In the genomic region with DNA sequence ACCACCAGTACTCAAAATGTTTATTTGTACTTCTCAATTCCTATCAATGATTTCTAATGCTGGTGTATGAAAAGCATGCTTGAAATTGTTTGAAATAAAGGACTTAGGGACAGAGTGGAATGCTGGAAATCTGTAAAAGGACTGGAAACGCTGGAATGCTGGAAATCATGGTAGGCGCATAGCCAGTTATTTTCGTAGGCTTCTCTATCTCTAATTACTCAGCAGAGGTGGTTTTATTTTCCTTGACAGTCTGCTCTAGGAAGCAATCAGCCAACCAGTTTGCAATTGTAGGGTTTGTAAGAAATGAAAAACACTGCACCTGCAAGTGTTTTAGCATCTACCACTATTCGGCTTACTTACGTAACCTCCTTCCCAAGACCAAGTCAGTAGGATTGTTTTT, we compare ENCODE assay signal across 8 cellular contexts. TPM values are rescaled to one million over a fixed set of nuclear protein-coding genes. Genes with fewer than 3 reads are reported as not detected.
A peak's percentile ranks its signal among the peaks of the same experiment; 100 is the strongest.
DNase-seq lines count a peak whose midpoint lies in the region; ATAC-seq and TF ChIP-seq lines count a peak whose summit lies in the region.

No MANE protein-coding gene starts in this region.

- DNase-seq in PC-3 (no peak), prostate gland (ENCODE audit: low spot score) (no peak)
- no peak for DNase-seq in stimulated activated CD4-positive, alpha-beta T cell treated with anti-CD3 and anti-CD28 coated beads, Interleukin-2, amount 100 ng/mL, for 24 hours

- intact Hi-C loops in PC-3 (cut with micrococcal nuclease), result loop anchor here (5.0 kb wide), 1 partner anchor 107 kb away; no protein-coding TSS in a partner anchor
- intact Hi-C loops in prostate gland (cut with DNase I), result no loop called here

- ATAC-seq in GM21717 (IDR thresholded peaks at IDR 0.05; ENCODE audit: unreplicated experiment) (peak; percentile 3), PC-3 (no peak; the same call in 1 of the 2 replicates), HG03039 (IDR thresholded peaks at IDR 0.05; ENCODE audit: unreplicated experiment) (no peak), HG03280 (IDR thresholded peaks at IDR 0.05; ENCODE audit: unreplicated experiment) (no peak)

- CTCF ChIA-PET in PC-3 (lab: Charles Lee), result no interaction called here

- TF ChIP-seq CTCF in PC-3 (conservative IDR thresholded peaks at IDR 0.05; ENCODE audit: low read depth, low read length) (no peak), prostate gland (IDR thresholded peaks at IDR 0.05) (no peak)

- H3K79me2 ChIP-seq in PC-3 (ENCODE audit: low read length), result peaks cover 57% of the 10 kb centered on the region

- peak overlapping the region; percentile 72 to 93 (median 83) for H3K4me3 ChIP-seq in BLaER1 treated with 17β-estradiol and CSF1 and Interleukin-3, amounts not matched to agents 10 nM and 100 nM
- H3K4me3 ChIP-seq in PC-3 (ENCODE audit: low read length), result peak overlapping the region; percentile 87
- H3K4me3 ChIP-seq in esophagus (ENCODE audit: low read depth in 1 of 2, low read length in 2 of 2), result peak overlapping the region; percentile 72 to 75
- H3K4me3 ChIP-seq in prostate gland, result peak overlapping the region; percentile 80 to 87

- POLR2A ChIA-PET in PC-3 (lab: Charles Lee; ENCODE audit: unreplicated experiment), result no interaction called here

- WGBS in esophagus, 2 donors, result 6% methylated on average over 5 of the region's 5 CpGs
- WGBS in prostate gland, result 3% methylated on average over 5 of the region's 5 CpGs

- H3K9me3 ChIP-seq in BLaER1 treated with 17β-estradiol and CSF1 and Interleukin-3, amounts not matched to agents 10 nM and 100 nM (replicated peaks in 1 of 11), result no peaks in the 10 kb centered on the region
- no peaks in the 10 kb centered on the region for H3K9me3 ChIP-seq in PC-3 (ENCODE audit: low read length)
- no peaks in the 10 kb centered on the region for H3K9me3 ChIP-seq in esophagus (ENCODE audit: control insufficient read depth in 2 of 2, insufficient read depth in 1 of 2, low read depth in 1 of 2, low read length in 1 of 2)
- H3K9me3 ChIP-seq in prostate gland, result no peaks in the 10 kb centered on the region

- no peaks in the 10 kb centered on the region for H3K9me2 ChIP-seq in PC-3 (replicated peaks; ENCODE audit: low read length)

- H3F3A ChIP-seq in PC-3 (ENCODE audit: low read length, unreplicated experiment), result no peaks in the 10 kb centered on the region

- peak overlapping the region; percentile 75 to 95 (median 90); a peak in 21 of 22 replicates for H3K27ac ChIP-seq in BLaER1 treated with 17β-estradiol and CSF1 and Interleukin-3, amounts not matched to agents 10 nM and 100 nM
- H3K27ac ChIP-seq in PC-3 (ENCODE audit: low read length) (no peak overlapping the region), esophagus (ENCODE audit: low read depth in 2 of 2, low read length in 1 of 2) (peak overlapping the region; percentile 79 to 96), prostate gland (peak overlapping the region; percentile 86 to 90)

- H3K27me3 ChIP-seq in BLaER1 treated with 17β-estradiol and CSF1 and Interleukin-3, amounts not matched to agents 10 nM and 100 nM, result no peaks in the 10 kb centered on the region
- H3K27me3 ChIP-seq in PC-3 (ENCODE audit: low read length) (no peaks in the 10 kb centered on the region), esophagus (ENCODE audit: control insufficient read depth in 1 of 2, insufficient read depth in 2 of 2, low read length in 2 of 2) (no peaks in the 10 kb centered on the region), prostate gland (replicated peaks; ENCODE audit: insufficient read depth) (no peaks in the 10 kb centered on the region)

- peaks cover 16 to 66% (median 22%) of the 10 kb centered on the region in 10 experiments for H3K4me1 ChIP-seq in BLaER1 treated with 17β-estradiol and CSF1 and Interleukin-3, amounts not matched to agents 10 nM and 100 nM
- peaks cover 16% of the 10 kb centered on the region for H3K4me1 ChIP-seq in PC-3 (ENCODE audit: insufficient read depth, low read length)
- H3K4me1 ChIP-seq in esophagus (ENCODE audit: control insufficient read depth in 2 of 2, insufficient read depth in 2 of 2, low read length in 1 of 2), result peaks cover 2 to 4% of the 10 kb centered on the region in 2 donors
- H3K4me1 ChIP-seq in prostate gland (replicated peaks), result peaks cover 7% of the 10 kb centered on the region

- peak overlapping the region; percentile 94 for H2AFZ ChIP-seq in PC-3 (ENCODE audit: low read length)

- TF ChIP-seq POLR2A in prostate gland (IDR thresholded peaks at IDR 0.05), result no peak

- BruUV-seq in PC-3 (replicated peaks; lab: Mats Ljungman, UMichigan), result no TSS peak

- peak overlapping the region; percentile 80 to 98 (median 90) for H3K4me2 ChIP-seq in BLaER1 treated with 17β-estradiol and CSF1 and Interleukin-3, amounts not matched to agents 10 nM and 100 nM
- peak overlapping the region; percentile 98 for H3K4me2 ChIP-seq in PC-3 (ENCODE audit: low read length)

- peak overlapping the region; percentile 81 to 95 (median 90) for H3K9ac ChIP-seq in BLaER1 treated with 17β-estradiol and CSF1 and Interleukin-3, amounts not matched to agents 10 nM and 100 nM
- H3K9ac ChIP-seq in PC-3 (ENCODE audit: low read length), result peak overlapping the region; percentile 98

- peaks cover 4 to 39% (median 19%) of the 10 kb centered on the region in 11 experiments; a peak in 15 of 22 replicates for H4K20me1 ChIP-seq in BLaER1 treated with 17β-estradiol and CSF1 and Interleukin-3, amounts not matched to agents 10 nM and 100 nM
- peaks cover 11% of the 10 kb centered on the region for H4K20me1 ChIP-seq in PC-3 (ENCODE audit: low read length)

- peaks cover 13 to 37% (median 24%) of the 10 kb centered on the region in 11 experiments for H3K36me3 ChIP-seq in BLaER1 treated with 17β-estradiol and CSF1 and Interleukin-3, amounts not matched to agents 10 nM and 100 nM
- peaks cover 9% of the 10 kb centered on the region for H3K36me3 ChIP-seq in PC-3 (ENCODE audit: low read depth, low read length)
- no peaks in the 10 kb centered on the region for H3K36me3 ChIP-seq in esophagus (ENCODE audit: control insufficient read depth in 2 of 2, insufficient read depth in 2 of 2, low read length in 1 of 2)
- no peaks in the 10 kb centered on the region for H3K36me3 ChIP-seq in prostate gland

RNA-seq across cellular contexts. Expression of a gene that starts 0.8 kb away (rescaled TPM):
- total RNA-seq in PC-3 (2014; rRNA removed) (21.7 and 26.6 TPM in 2 replicates), prostate gland (10 to 100 TPM; 30.0 to 48.7 TPM)
- 1 to 10 TPM; 7.2 to 7.6 TPM for polyA plus RNA-seq in esophagus

RNA-seq across cellular contexts. Expression of a gene that starts 33.2 kb away (rescaled TPM):
- total RNA-seq in PC-3 (2014; rRNA removed) (13.5 and 14.5 TPM in 2 replicates), prostate gland (10 to 100 TPM; 49.2 to 97.2 TPM)
- polyA plus RNA-seq in esophagus, result 10 to 100 TPM; 10.5 to 11.8 TPM
